17 cellular contexts compared by ENCODE assay signal in the genomic region with DNA sequence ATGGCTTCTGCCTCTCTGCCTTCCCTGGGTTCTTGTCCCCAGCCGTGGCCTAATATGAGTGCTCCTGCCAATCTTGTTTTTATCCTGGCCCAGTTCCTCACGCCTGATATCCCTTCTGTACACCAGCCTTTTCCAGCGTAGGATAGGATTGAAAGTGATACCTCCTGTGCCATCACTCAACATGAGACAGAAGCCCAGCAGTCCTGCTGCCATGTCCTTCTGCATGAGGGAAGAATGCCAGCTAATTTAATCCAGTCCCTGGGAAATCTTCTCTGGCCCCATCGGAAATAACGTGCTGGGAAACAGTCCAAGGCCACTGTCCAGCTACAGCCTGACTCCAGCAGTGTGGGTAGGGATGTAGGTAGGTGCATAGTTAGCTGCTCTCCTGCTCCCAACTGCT.
DNase-seq lines count a peak whose midpoint lies in the region; ATAC-seq, FAIRE-seq and TF ChIP-seq lines count a peak whose summit lies in the region.
"Had no signal": no experiment of that assay in that cellular context is flagged by ENCODE, and none has a peak within 500 bp of the region (broad histone marks: within the 10 kb centered on the region; RNA-seq: fewer than 3 reads in every experiment).

No MANE protein-coding gene starts in this region.

- H3K27ac ChIP-seq in SK-N-SH (ENCODE audit: low read depth in 2 of 2, low read length in 1 of 2) (peak overlapping the region in 1 of 2 experiments; percentile 63; a peak in 2 of 4 replicates), psoas muscle (no peak overlapping the region)
- H3K27ac ChIP-seq: BLaER1 treated with 17β-estradiol and CSF1 and Interleukin-3, amounts not matched to agents 10 nM and 100 nM had no signal

- H3K4me2 ChIP-seq in SK-N-SH, result no peak overlapping the region
- H3K4me2 ChIP-seq: BLaER1 treated with 17β-estradiol and CSF1 and Interleukin-3, amounts not matched to agents 10 nM and 100 nM had no signal

- H3K4me3 ChIP-seq in SK-N-SH (ENCODE audit: low read depth in 2 of 2, low read length in 1 of 2) (no peak overlapping the region), psoas muscle (no peak overlapping the region)
- H3K4me3 ChIP-seq: BLaER1 treated with 17β-estradiol and CSF1 and Interleukin-3, amounts not matched to agents 10 nM and 100 nM had no signal

- H3K4me1 ChIP-seq in SK-N-SH (ENCODE audit: control insufficient read depth in 1 of 2, insufficient read depth in 2 of 2, low read depth in 1 of 2, low read length in 1 of 2) (peaks cover 0 to 13% of the 10 kb centered on the region in 2 experiments; a peak in 2 of 4 replicates), psoas muscle (peaks cover 5% of the 10 kb centered on the region)

- no peak for DNase-seq in Right ventricle myocardium superior
- no peak for DNase-seq in Right ventricle myocardium inferior (ENCODE audit: missing footprints)
- peak; percentile 76 for DNase-seq in SK-N-SH
- DNase-seq in ecto neural progenitor cell (ENCODE audit: low spot score), result peak; percentile 22
- no peak for DNase-seq in psoas muscle
- no peak for DNase-seq in D721Med (ENCODE audit: insufficient read length, low spot score)
- no peak for DNase-seq in COLO829 (ENCODE audit: low spot score)
- DNase-seq in epidermal melanocyte (ENCODE audit: insufficient read length, low spot score), result no peak
- DNase-seq: CD8-positive, alpha-beta memory T cell; KBM-7; NCI-H1436 treated with DMSO at 0.1 percent for 48 hours; NCI-H2081 treated with DMSO at 0.1 percent for 48 hours; NCI-H2227 treated with DMSO at 0.1 percent for 48 hours; NCI-H526; RPMI8226 had no signal

- no peak for FAIRE-seq in D721Med (lab: Jason Lieb, UNC)
- FAIRE-seq: A204.1 had no signal

- H3F3A ChIP-seq in SK-N-SH (replicated peaks; ENCODE audit: insufficient read depth), result peaks cover 3% of the 10 kb centered on the region

- H3K9me3 ChIP-seq in SK-N-SH, result no peaks in the 10 kb centered on the region
- H3K9me3 ChIP-seq in psoas muscle, result no peaks in the 10 kb centered on the region

- no peak for TF ChIP-seq CTCF in SK-N-SH (IDR thresholded peaks at IDR 0.05)
- no peak for TF ChIP-seq CTCF in psoas muscle (IDR thresholded peaks at IDR 0.05)
- no peak for TF ChIP-seq CTCF in D721Med (IDR thresholded peaks at IDR 0.05; ENCODE audit: insufficient read depth, missing control alignments)

- H4K20me1 ChIP-seq in SK-N-SH (ENCODE audit: insufficient read depth), result no peaks in the 10 kb centered on the region
- H4K20me1 ChIP-seq: BLaER1 treated with 17β-estradiol and CSF1 and Interleukin-3, amounts not matched to agents 10 nM and 100 nM had no signal

- WGBS in SK-N-SH (ENCODE audit: low lambda C conversion rate), result 44% methylated on average over 5 of the region's 5 CpGs
- WGBS in psoas muscle, 3 donors, result 14 to 31% (median 19%) methylated on average over 5 of the region's 5 CpGs

- H2AFZ ChIP-seq in SK-N-SH (ENCODE audit: low read depth), result no peak overlapping the region

- H3K27me3 ChIP-seq in SK-N-SH (ENCODE audit: insufficient read depth), result no peaks in the 10 kb centered on the region
- no peaks in the 10 kb centered on the region for H3K27me3 ChIP-seq in psoas muscle (ENCODE audit: insufficient read depth in 3 of 3, low read length in 2 of 3)
- H3K27me3 ChIP-seq: BLaER1 treated with 17β-estradiol and CSF1 and Interleukin-3, amounts not matched to agents 10 nM and 100 nM had no signal

- peak; percentile 39 for TF ChIP-seq RAD21 in SK-N-SH (IDR thresholded peaks at IDR 0.05; ENCODE audit: low read length)

- ATAC-seq in Right ventricle myocardium superior (ENCODE audit: poor library complexity), result peak; percentile 28
- no peak for ATAC-seq in Right ventricle myocardium inferior
- ATAC-seq in psoas muscle, result peak; percentile 47 to 86 (median 68)

- H3K36me3 ChIP-seq in SK-N-SH (replicated peaks in 1 of 2; ENCODE audit: control insufficient read depth in 1 of 2, insufficient read depth in 2 of 2, low read length in 1 of 2), result no peaks in the 10 kb centered on the region
- no peaks in the 10 kb centered on the region for H3K36me3 ChIP-seq in psoas muscle (ENCODE audit: insufficient read depth in 1 of 2, low read depth in 1 of 2)
- H3K36me3 ChIP-seq: BLaER1 treated with 17β-estradiol and CSF1 and Interleukin-3, amounts not matched to agents 10 nM and 100 nM had no signal

- H3K9me2 ChIP-seq in SK-N-SH, result no peaks in the 10 kb centered on the region

- POLR2A ChIA-PET in SK-N-SH (lab: Yijun Ruan, JAX), result interaction anchor here (1.0 kb wide), 1 partner anchor 12 kb away, joined by 3 read pairs; no protein-coding TSS in a partner anchor

- intact Hi-C loops in Right ventricle myocardium superior (cut with DNase I), result loop anchor here (10.0 kb wide), 1 partner anchor 106 kb away; no protein-coding TSS in a partner anchor
- intact Hi-C loops in Right ventricle myocardium inferior (cut with DNase I), result no loop called here
- intact Hi-C loops in psoas muscle (cut with DNase I), result no loop called here

- H3K79me2 ChIP-seq in SK-N-SH (ENCODE audit: insufficient read depth), result no peaks in the 10 kb centered on the region

- no peak overlapping the region for H3K9ac ChIP-seq in SK-N-SH
- H3K9ac ChIP-seq: BLaER1 treated with 17β-estradiol and CSF1 and Interleukin-3, amounts not matched to agents 10 nM and 100 nM had no signal

- CTCF ChIA-PET in SK-N-SH (lab: Yijun Ruan, JAX), result interaction anchor here (0.6 to 1.6 kb wide), 6 partner anchors 9 to 333 kb away, joined by 3 to 7 read pairs (median 3); no protein-coding TSS in a partner anchor

- peak in 1 of 2 experiments; percentile 68; a peak in 2 of 4 replicates for TF ChIP-seq EP300 in SK-N-SH (IDR thresholded peaks at IDR 0.05; ENCODE audit: borderline replicate concordance in 1 of 2, low read depth in 1 of 2, low read length in 1 of 2)

TF ChIP-seq in SK-N-SH, 30 proteins besides CTCF, POLR2A, EP300 and RAD21:
- TF ChIP-seq TAF1 (IDR thresholded peaks at IDR 0.05; ENCODE audit: borderline replicate concordance, low read depth, low read length), result no peak
- peak; percentile 89 for TF ChIP-seq RCOR1 (IDR thresholded peaks at IDR 0.05; ENCODE audit: low read length)
- TF ChIP-seq, protein P1, sequence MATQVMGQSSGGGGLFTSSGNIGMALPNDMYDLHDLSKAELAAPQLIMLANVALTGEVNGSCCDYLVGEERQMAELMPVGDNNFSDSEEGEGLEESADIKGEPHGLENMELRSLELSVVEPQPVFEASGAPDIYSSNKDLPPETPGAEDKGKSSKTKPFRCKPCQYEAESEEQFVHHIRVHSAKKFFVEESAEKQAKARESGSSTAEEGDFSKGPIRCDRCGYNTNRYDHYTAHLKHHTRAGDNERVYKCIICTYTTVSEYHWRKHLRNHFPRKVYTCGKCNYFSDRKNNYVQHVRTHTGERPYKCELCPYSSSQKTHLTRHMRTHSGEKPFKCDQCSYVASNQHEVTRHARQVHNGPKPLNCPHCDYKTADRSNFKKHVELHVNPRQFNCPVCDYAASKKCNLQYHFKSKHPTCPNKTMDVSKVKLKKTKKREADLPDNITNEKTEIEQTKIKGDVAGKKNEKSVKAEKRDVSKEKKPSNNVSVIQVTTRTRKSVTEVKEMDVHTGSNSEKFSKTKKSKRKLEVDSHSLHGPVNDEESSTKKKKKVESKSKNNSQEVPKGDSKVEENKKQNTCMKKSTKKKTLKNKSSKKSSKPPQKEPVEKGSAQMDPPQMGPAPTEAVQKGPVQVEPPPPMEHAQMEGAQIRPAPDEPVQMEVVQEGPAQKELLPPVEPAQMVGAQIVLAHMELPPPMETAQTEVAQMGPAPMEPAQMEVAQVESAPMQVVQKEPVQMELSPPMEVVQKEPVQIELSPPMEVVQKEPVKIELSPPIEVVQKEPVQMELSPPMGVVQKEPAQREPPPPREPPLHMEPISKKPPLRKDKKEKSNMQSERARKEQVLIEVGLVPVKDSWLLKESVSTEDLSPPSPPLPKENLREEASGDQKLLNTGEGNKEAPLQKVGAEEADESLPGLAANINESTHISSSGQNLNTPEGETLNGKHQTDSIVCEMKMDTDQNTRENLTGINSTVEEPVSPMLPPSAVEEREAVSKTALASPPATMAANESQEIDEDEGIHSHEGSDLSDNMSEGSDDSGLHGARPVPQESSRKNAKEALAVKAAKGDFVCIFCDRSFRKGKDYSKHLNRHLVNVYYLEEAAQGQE (IDR thresholded peaks at IDR 0.05; ENCODE audit: low read depth, low read length), result peak; percentile 81; the same call in 1 of the 2 replicates
- TF ChIP-seq, protein P2, sequence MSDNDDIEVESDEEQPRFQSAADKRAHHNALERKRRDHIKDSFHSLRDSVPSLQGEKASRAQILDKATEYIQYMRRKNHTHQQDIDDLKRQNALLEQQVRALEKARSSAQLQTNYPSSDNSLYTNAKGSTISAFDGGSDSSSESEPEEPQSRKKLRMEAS (IDR thresholded peaks at IDR 0.05; ENCODE audit: low read depth), result no peak
- TF ChIP-seq NFIC (IDR thresholded peaks at IDR 0.05; ENCODE audit: borderline replicate concordance), result 0 out of 2 replicates have a peak, but pooled peaks have one; percentile 14
- TF ChIP-seq MXI1 (IDR thresholded peaks at IDR 0.05; ENCODE audit: low read depth, low read length), result peak; percentile 45; the same call in 1 of the 2 replicates
- peak; percentile 34 for TF ChIP-seq CHD2 (IDR thresholded peaks at IDR 0.05; ENCODE audit: low read length, partially characterized antibody)

Comparison
In these comparisons a context has a peak if more than half of its experiments do, and no peak if none do; other contexts are left out.
1. DNase-seq: peak in SK-N-SH (single experiment) and ecto neural progenitor cell (single experiment); none in Right ventricle myocardium superior (single experiment), Right ventricle myocardium inferior (single experiment), psoas muscle (0 of 2), D721Med (single experiment), COLO829 (single experiment) and epidermal melanocyte (single experiment).